8 cellular contexts compared by ENCODE assay signal in the genomic region with DNA sequence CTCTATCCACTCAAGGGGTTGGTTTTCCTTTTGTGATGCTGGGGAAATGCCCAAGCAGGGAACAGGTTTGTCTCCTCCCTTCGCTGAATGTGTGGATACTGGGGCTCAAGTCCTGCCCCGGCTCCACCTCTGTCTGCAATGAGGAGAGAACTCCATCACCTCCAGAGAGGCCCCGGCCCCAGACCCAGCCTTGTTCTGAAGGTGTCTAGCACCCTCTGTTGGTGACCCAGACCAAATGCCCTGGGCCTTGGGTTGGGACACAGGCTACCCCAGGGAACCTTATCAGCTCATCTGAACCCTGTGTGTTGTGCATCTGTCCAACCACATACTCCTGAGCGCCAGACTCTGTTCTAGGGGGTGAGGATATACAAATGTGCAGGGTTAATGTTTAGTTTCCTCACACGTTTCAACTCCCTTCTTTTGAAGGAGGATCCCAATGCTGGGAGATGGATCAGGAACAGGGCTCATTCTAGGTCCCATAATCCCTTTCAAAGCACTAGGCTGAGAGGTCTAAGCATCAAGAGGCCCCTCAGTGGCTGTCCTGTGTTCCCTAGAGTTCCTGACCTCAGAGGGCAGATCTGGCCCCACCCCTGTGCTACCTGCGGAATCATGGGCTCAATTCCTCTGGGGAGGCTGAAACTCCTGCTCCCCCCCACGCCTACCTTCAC.
DNase-seq lines count a peak whose midpoint lies in the region; TF ChIP-seq lines count a peak whose summit lies in the region.

No MANE protein-coding gene starts in this region.

- no peaks in the 10 kb centered on the region for H3K36me3 Mint-ChIP-seq in activated T-cell treated with anti-CD3 and anti-CD28 coated beads, Interleukin-2, amount 50 U/mL, for 24 hours (ENCODE audit: low read depth)

- H3K4me3 ChIP-seq in OCI-LY1 (ENCODE audit: low read depth, low read length, poor library complexity, severe bottlenecking) (no peak overlapping the region), smooth muscle cell (no peak overlapping the region)

- no peaks in the 10 kb centered on the region for H3K4me1 ChIP-seq in OCI-LY1 (ENCODE audit: insufficient read depth, low read length, severe bottlenecking)
- no peaks in the 10 kb centered on the region for H3K4me1 ChIP-seq in smooth muscle cell (ENCODE audit: low read depth)

- H2AFZ ChIP-seq in OCI-LY1 (ENCODE audit: low read length), result no peak overlapping the region
- H2AFZ ChIP-seq in smooth muscle cell (ENCODE audit: low read depth), result no peak overlapping the region

- H3K27me3 Mint-ChIP-seq in activated T-cell treated with anti-CD3 and anti-CD28 coated beads, Interleukin-2, amount 50 U/mL, for 24 hours, result peaks cover 9% of the 10 kb centered on the region

- no peaks in the 10 kb centered on the region for H3K9me2 ChIP-seq in OCI-LY1 (ENCODE audit: low read depth, low read length)

- H3K4me1 Mint-ChIP-seq in activated T-cell treated with anti-CD3 and anti-CD28 coated beads, Interleukin-2, amount 50 U/mL, for 24 hours (ENCODE audit: low read depth), result no peaks in the 10 kb centered on the region

- no peaks in the 10 kb centered on the region for H3K79me2 ChIP-seq in OCI-LY1 (ENCODE audit: insufficient read depth, low read length)
- no peaks in the 10 kb centered on the region for H3K79me2 ChIP-seq in smooth muscle cell (ENCODE audit: low read depth)

- H3K27ac ChIP-seq in OCI-LY1 (ENCODE audit: low read depth, low read length, poor library complexity, severe bottlenecking), result no peak overlapping the region
- no peak overlapping the region for H3K27ac ChIP-seq in smooth muscle cell (ENCODE audit: low read depth)

- H3K9me3 Mint-ChIP-seq in activated T-cell treated with anti-CD3 and anti-CD28 coated beads, Interleukin-2, amount 50 U/mL, for 24 hours, result no peaks in the 10 kb centered on the region

- no peaks in the 10 kb centered on the region for H3K9me3 ChIP-seq in OCI-LY1 (ENCODE audit: low read length)
- no peaks in the 10 kb centered on the region for H3K9me3 ChIP-seq in smooth muscle cell (replicated peaks; ENCODE audit: low read depth)

- H3K4me2 ChIP-seq in OCI-LY1 (ENCODE audit: low read length) (no peak overlapping the region), smooth muscle cell (no peak overlapping the region)

- DNase-seq in DMS53 (lab: John Stamatoyannopoulos, UW), result peak; percentile 76
- peak; percentile 48 for DNase-seq in HCEC 1CT
- peak; percentile 63 for DNase-seq in activated T-cell treated with anti-CD3 and anti-CD28 coated beads, Interleukin-2, amount 50 U/mL, for 24 hours
- DNase-seq in germinal center (ENCODE audit: low spot score), result peak; percentile 33
- DNase-seq in smooth muscle cell (lab: John Stamatoyannopoulos, UW; ENCODE audit: unreplicated experiment), result no peak
- DNase-seq in NCI-H1092 (lab: John Stamatoyannopoulos, UW), result no peak
- no peak for DNase-seq in hippocampal formation (lab: John Stamatoyannopoulos, UW)

- H3K27me3 ChIP-seq in OCI-LY1 (ENCODE audit: insufficient read depth, low read length) (no peaks in the 10 kb centered on the region; the same call in 1 of the 2 replicates), smooth muscle cell (ENCODE audit: low read depth) (no peaks in the 10 kb centered on the region)

- peak; percentile 78 for TF ChIP-seq CTCF in OCI-LY1 (IDR thresholded peaks at IDR 0.05; ENCODE audit: low read length)
- TF ChIP-seq CTCF in smooth muscle cell (IDR thresholded peaks at IDR 0.05; ENCODE audit: borderline replicate concordance, insufficient read depth, poor library complexity, severe bottlenecking), result peak; percentile 52

- no peak overlapping the region for H3K27ac Mint-ChIP-seq in activated T-cell treated with anti-CD3 and anti-CD28 coated beads, Interleukin-2, amount 50 U/mL, for 24 hours

- H3K9ac ChIP-seq in OCI-LY1 (ENCODE audit: low read length) (no peak overlapping the region), smooth muscle cell (ENCODE audit: low read depth) (no peak overlapping the region)

- 56% methylated on average over 7 of the region's 7 CpGs for WGBS in smooth muscle cell (ENCODE audit: low lambda C conversion rate)

- H3K36me3 ChIP-seq in OCI-LY1 (ENCODE audit: insufficient read depth, low read length) (no peaks in the 10 kb centered on the region), smooth muscle cell (ENCODE audit: low read depth) (no peaks in the 10 kb centered on the region)

- no peaks in the 10 kb centered on the region for H4K20me1 ChIP-seq in OCI-LY1 (ENCODE audit: insufficient read depth, low read length)
- H4K20me1 ChIP-seq in smooth muscle cell (ENCODE audit: low read depth), result no peaks in the 10 kb centered on the region

- H3K4me3 Mint-ChIP-seq in activated T-cell treated with anti-CD3 and anti-CD28 coated beads, Interleukin-2, amount 50 U/mL, for 24 hours, result no peak overlapping the region

- H3F3A ChIP-seq in OCI-LY1 (ENCODE audit: insufficient read depth, low read length) (no peaks in the 10 kb centered on the region), smooth muscle cell (ENCODE audit: low read depth) (peaks cover 21% of the 10 kb centered on the region)

Comparison
In these comparisons a context has a peak if more than half of its experiments do, and no peak if none do; other contexts are left out.
1. DNase-seq: peak in DMS53 (single experiment), HCEC 1CT (single experiment), activated T-cell treated with anti-CD3 and anti-CD28 coated beads, Interleukin-2, amount 50 U/mL, for 24 hours (single experiment) and germinal center (single experiment); none in smooth muscle cell (single experiment), NCI-H1092 (single experiment) and hippocampal formation (0 of 2).